Comparison of ENCODE assay signal across 2 cellular contexts in the genomic region with DNA sequence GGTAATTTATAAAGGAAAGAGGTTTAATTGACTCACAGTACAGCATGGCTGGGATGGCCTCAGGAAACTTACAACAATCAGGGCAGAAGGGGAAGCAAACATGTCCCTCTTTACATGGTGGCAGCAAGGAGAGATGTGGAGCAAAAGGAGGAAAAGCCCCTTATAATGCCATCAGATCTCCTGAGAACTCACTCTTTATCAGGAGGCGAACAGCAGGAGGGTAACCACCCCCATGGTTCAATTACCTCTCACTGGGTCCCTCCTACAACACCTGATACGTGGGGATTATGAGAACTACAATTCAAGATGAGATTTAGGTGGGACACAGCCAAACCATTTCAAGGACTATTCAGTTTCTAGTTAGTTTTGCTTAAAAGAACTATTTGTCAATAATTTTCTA.
TF ChIP-seq lines count a peak whose summit lies in the region.

No MANE protein-coding gene starts in this region.

TF ChIP-seq in GM23338, 12 proteins besides CTCF, POLR2A, EP300 and RAD21:
- TF ChIP-seq POLR2AphosphoS5 (IDR thresholded peaks at IDR 0.05; ENCODE audit: low read depth): no peak
- TF ChIP-seq EZH2 (IDR thresholded peaks at IDR 0.05; ENCODE audit: low read depth, unreplicated experiment): no peak
- no peak for TF ChIP-seq ZNF331 (CRISPR knock-in tag; IDR thresholded peaks at IDR 0.05; ENCODE audit: low read depth)
- TF ChIP-seq CREB1 (CRISPR knock-in tag; IDR thresholded peaks at IDR 0.05; ENCODE audit: low read depth): no peak
- TF ChIP-seq, protein P1, sequence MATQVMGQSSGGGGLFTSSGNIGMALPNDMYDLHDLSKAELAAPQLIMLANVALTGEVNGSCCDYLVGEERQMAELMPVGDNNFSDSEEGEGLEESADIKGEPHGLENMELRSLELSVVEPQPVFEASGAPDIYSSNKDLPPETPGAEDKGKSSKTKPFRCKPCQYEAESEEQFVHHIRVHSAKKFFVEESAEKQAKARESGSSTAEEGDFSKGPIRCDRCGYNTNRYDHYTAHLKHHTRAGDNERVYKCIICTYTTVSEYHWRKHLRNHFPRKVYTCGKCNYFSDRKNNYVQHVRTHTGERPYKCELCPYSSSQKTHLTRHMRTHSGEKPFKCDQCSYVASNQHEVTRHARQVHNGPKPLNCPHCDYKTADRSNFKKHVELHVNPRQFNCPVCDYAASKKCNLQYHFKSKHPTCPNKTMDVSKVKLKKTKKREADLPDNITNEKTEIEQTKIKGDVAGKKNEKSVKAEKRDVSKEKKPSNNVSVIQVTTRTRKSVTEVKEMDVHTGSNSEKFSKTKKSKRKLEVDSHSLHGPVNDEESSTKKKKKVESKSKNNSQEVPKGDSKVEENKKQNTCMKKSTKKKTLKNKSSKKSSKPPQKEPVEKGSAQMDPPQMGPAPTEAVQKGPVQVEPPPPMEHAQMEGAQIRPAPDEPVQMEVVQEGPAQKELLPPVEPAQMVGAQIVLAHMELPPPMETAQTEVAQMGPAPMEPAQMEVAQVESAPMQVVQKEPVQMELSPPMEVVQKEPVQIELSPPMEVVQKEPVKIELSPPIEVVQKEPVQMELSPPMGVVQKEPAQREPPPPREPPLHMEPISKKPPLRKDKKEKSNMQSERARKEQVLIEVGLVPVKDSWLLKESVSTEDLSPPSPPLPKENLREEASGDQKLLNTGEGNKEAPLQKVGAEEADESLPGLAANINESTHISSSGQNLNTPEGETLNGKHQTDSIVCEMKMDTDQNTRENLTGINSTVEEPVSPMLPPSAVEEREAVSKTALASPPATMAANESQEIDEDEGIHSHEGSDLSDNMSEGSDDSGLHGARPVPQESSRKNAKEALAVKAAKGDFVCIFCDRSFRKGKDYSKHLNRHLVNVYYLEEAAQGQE (IDR thresholded peaks at IDR 0.05; ENCODE audit: unreplicated experiment): no peak
- no peak for TF ChIP-seq NANOG (IDR thresholded peaks at IDR 0.05; ENCODE audit: borderline replicate concordance)
- TF ChIP-seq ZNF114 (CRISPR knock-in tag; IDR thresholded peaks at IDR 0.05): no peak
- TF ChIP-seq, protein P2, sequence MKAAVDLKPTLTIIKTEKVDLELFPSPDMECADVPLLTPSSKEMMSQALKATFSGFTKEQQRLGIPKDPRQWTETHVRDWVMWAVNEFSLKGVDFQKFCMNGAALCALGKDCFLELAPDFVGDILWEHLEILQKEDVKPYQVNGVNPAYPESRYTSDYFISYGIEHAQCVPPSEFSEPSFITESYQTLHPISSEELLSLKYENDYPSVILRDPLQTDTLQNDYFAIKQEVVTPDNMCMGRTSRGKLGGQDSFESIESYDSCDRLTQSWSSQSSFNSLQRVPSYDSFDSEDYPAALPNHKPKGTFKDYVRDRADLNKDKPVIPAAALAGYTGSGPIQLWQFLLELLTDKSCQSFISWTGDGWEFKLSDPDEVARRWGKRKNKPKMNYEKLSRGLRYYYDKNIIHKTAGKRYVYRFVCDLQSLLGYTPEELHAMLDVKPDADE (IDR thresholded peaks at IDR 0.05): no peak
- no peak for TF ChIP-seq JUNB (IDR thresholded peaks at IDR 0.05; ENCODE audit: unreplicated experiment)

TF ChIP-seq in H1, 55 proteins besides CTCF, POLR2A, EP300 and RAD21:
- TF ChIP-seq RFX5 (IDR thresholded peaks at IDR 0.05; ENCODE audit: borderline replicate concordance, low read depth, low read length) (no peak), BCL11A (IDR thresholded peaks at IDR 0.05; ENCODE audit: low read depth in 2 of 2, low read length in 2 of 2) (no peak), JUN (IDR thresholded peaks at IDR 0.05; ENCODE audit: low read depth, low read length) (no peak), KDM1A (IDR thresholded peaks at IDR 0.05; ENCODE audit: borderline replicate concordance, low read length) (no peak), TBP (IDR thresholded peaks at IDR 0.05; ENCODE audit: low read depth, low read length) (no peak), NANOG (IDR thresholded peaks at IDR 0.05; ENCODE audit: insufficient read depth, low read depth, low read length, poor library complexity, severe bottlenecking) (no peak), PHF8 (conservative IDR thresholded peaks at IDR 0.05; ENCODE audit: low read depth, low read length) (no peak), HDAC6 (IDR thresholded peaks at IDR 0.05; ENCODE audit: low read depth, low read length) (no peak)
- TF ChIP-seq, protein P3, sequence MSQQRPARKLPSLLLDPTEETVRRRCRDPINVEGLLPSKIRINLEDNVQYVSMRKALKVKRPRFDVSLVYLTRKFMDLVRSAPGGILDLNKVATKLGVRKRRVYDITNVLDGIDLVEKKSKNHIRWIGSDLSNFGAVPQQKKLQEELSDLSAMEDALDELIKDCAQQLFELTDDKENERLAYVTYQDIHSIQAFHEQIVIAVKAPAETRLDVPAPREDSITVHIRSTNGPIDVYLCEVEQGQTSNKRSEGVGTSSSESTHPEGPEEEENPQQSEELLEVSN (IDR thresholded peaks at IDR 0.05): no peak
